27 cellular contexts compared by ENCODE assay signal in the genomic region with DNA sequence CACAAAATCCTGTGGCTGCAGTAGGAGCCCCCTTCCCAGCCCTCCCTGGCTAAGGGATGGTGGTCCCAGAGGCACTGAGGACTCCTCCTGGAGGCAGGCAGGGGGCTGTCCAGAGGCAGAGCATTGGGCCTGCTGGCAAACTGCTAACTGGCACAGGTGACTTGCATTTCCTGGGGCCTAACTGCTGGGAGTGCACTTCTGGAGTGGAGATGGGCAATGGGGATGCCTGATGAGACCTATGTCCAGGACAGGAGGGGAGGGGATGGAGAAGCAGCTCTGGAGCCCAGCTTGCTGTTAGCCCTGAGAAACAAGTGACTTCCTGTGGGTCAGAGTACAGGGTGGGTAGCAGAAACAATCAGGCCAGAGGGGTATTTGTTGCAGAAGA.
"Had no signal": no experiment of that assay in that cellular context is flagged by ENCODE, and none has a peak within 500 bp of the region (broad histone marks: within the 10 kb centered on the region; RNA-seq: fewer than 3 reads in every experiment).

No MANE protein-coding gene starts in this region.

- H3K9me3 Mint-ChIP-seq: activated naive CD8-positive, alpha-beta T cell treated with anti-CD3 and anti-CD28 coated beads, Interleukin-2, amount 50 U/mL, for 24 hours; activated T-helper 1 cell treated with anti-CD3 and anti-CD28 coated beads, Interleukin-12 subunit alpha, Interleukin-12 subunit beta, Interleukin-2, Interleukin-4 antibody, amounts not matched to agents 30 ng/mL and 10 ng/mL and 1 ng/mL, durations not matched to agents 14 hours and 24 hours and 36 hours; dendritic cell treated with granulocyte-macrophage colony-stimulating factor and Interleukin-4, amounts not matched to agents 40 ng/mL and 50 ng/mL, for 4 days; immature natural killer cell; naive B cell; stimulated activated naive CD8-positive, alpha-beta T cell treated with anti-CD3 and anti-CD28 coated beads, Interleukin-15, Interleukin-2, amounts not matched to agents 100 ng/mL and 50 ng/mL, for 24 hours; T-helper 2 cell treated with Interferon-gamma antibody and Interleukin-4, amounts not matched to agents 5 μg/mL and 100 μg/mL, for 36 hours had no signal

- H3K9me3 ChIP-seq: body of pancreas, left lung, neutrophil, ovary, prostate gland, tibial artery had no signal

- H3K4me3 ChIP-seq: body of pancreas, left lung, lung, ovary, prostate gland, tibial artery had no signal

- H3K36me3 Mint-ChIP-seq: immature natural killer cell, naive B cell had no signal

- H3K4me3 Mint-ChIP-seq: activated CD8-positive, alpha-beta T cell treated with anti-CD3 and anti-CD28 coated beads, Interleukin-2, amount 10 ng/mL, durations not matched to agents 7 days and 5 days; activated naive CD8-positive, alpha-beta T cell treated with anti-CD3 and anti-CD28 coated beads, Interleukin-2, amount 50 U/mL, for 24 hours; activated T-helper 1 cell treated with anti-CD3 and anti-CD28 coated beads, Interleukin-12 subunit alpha, Interleukin-12 subunit beta, Interleukin-2, Interleukin-4 antibody, amounts not matched to agents 30 ng/mL and 10 ng/mL and 1 ng/mL, durations not matched to agents 14 hours and 24 hours and 36 hours; dendritic cell treated with granulocyte-macrophage colony-stimulating factor and Interleukin-4, amounts not matched to agents 40 ng/mL and 50 ng/mL, for 4 days; immature natural killer cell; naive B cell; stimulated activated naive CD8-positive, alpha-beta T cell treated with anti-CD3 and anti-CD28 coated beads, Interleukin-15, Interleukin-2, amounts not matched to agents 100 ng/mL and 50 ng/mL, for 24 hours; T-helper 2 cell treated with Interferon-gamma antibody and Interleukin-4, amounts not matched to agents 5 μg/mL and 100 μg/mL, for 36 hours had no signal

- H3K4me1 Mint-ChIP-seq: immature natural killer cell had no signal

- DNase-seq: activated CD4-positive, alpha-beta T cell treated with anti-CD3 and anti-CD28 coated beads for 1 hour; activated CD4-positive, alpha-beta T cell treated with anti-CD3 and anti-CD28 coated beads, Interleukin-2, amount 50 U/mL, for 1 hour; activated CD8-positive, alpha-beta T cell treated with anti-CD3 and anti-CD28 coated beads, Interleukin-2, amount 10 ng/mL, durations not matched to agents 7 days and 5 days; activated gamma-delta T cell; activated naive CD4-positive, alpha-beta T cell treated with anti-CD3 and anti-CD28 coated beads, Interleukin-2, amount 50 U/mL, for 16 hours; activated naive CD8-positive, alpha-beta T cell treated with anti-CD3 and anti-CD28 coated beads, Interleukin-2, amount 50 U/mL, for 24 hours; body of pancreas; caudate nucleus; effector CD4-positive, alpha-beta T cell; foreskin keratinocyte; immature natural killer cell; left lung; naive B cell; ovary; right cardiac atrium; stimulated activated CD4-positive, alpha-beta T cell treated with anti-CD3 and anti-CD28 coated beads, Interleukin-12 subunit alpha, Interleukin-12 subunit beta, amount 100 ng/mL, for 4 hours; stimulated activated CD4-positive, alpha-beta T cell treated with anti-CD3 and anti-CD28 coated beads, Interleukin-4, amount 100 ng/mL, for 4 hours; substantia nigra had no signal

- H3K27ac ChIP-seq: body of pancreas, foreskin keratinocyte, left lung, neutrophil, ovary, prostate gland, tibial artery, VCaP had no signal

- H3K4me1 ChIP-seq: foreskin keratinocyte, left lung, prostate gland, tibial artery had no signal

- ATAC-seq: activated CD8-positive, alpha-beta T cell treated with anti-CD3 and anti-CD28 coated beads, Interleukin-2, amount 10 ng/mL, durations not matched to agents 7 days and 5 days; body of pancreas; left lung; right cardiac atrium had no signal

- H3K36me3 ChIP-seq: left lung, neutrophil, ovary, prostate gland, tibial artery had no signal

- H3K27me3 ChIP-seq: ovary had no signal

- H3K27ac Mint-ChIP-seq: activated CD8-positive, alpha-beta T cell treated with anti-CD3 and anti-CD28 coated beads, Interleukin-2, amount 10 ng/mL, durations not matched to agents 7 days and 5 days; activated naive CD8-positive, alpha-beta T cell treated with anti-CD3 and anti-CD28 coated beads, Interleukin-2, amount 50 U/mL, for 24 hours; activated T-helper 1 cell treated with anti-CD3 and anti-CD28 coated beads, Interleukin-12 subunit alpha, Interleukin-12 subunit beta, Interleukin-2, Interleukin-4 antibody, amounts not matched to agents 30 ng/mL and 10 ng/mL and 1 ng/mL, durations not matched to agents 14 hours and 24 hours and 36 hours; dendritic cell treated with granulocyte-macrophage colony-stimulating factor and Interleukin-4, amounts not matched to agents 40 ng/mL and 50 ng/mL, for 4 days; immature natural killer cell; naive B cell; stimulated activated naive CD8-positive, alpha-beta T cell treated with anti-CD3 and anti-CD28 coated beads, Interleukin-15, Interleukin-2, amounts not matched to agents 100 ng/mL and 50 ng/mL, for 24 hours; T-helper 2 cell treated with Interferon-gamma antibody and Interleukin-4, amounts not matched to agents 5 μg/mL and 100 μg/mL, for 36 hours had no signal
